1 cellular context compared by ENCODE assay signal in genomic region chr1:210234254-210234747, GRCh38.
TF ChIP-seq lines count a peak whose summit lies in the region.

No MANE protein-coding gene starts in this region.

TF ChIP-seq in HEK293, 187 proteins besides CTCF, POLR2A, EP300 and RAD21 (continued from another document):
- TF ChIP-seq KLF7 (tag by site-specific recombination; IDR thresholded peaks at IDR 0.05; ENCODE audit: borderline replicate concordance) (0 out of 2 replicates have a peak, but pooled peaks have one; percentile 39), ATF2 (tag by site-specific recombination; IDR thresholded peaks at IDR 0.05; ENCODE audit: low read depth) (no peak), KLF16 (tag by site-specific recombination; IDR thresholded peaks at IDR 0.05) (peak; percentile 62; the same call in 1 of the 2 replicates), ZFP69B (tag by site-specific recombination; IDR thresholded peaks at IDR 0.05) (peak; percentile 21), ZBTB20 (tag by site-specific recombination; IDR thresholded peaks at IDR 0.05) (peak; percentile 52; the same call in 1 of the 2 replicates), EGR2 (tag by site-specific recombination; IDR thresholded peaks at IDR 0.05; ENCODE audit: low read depth) (peak; percentile 73), OVOL3 (tag by site-specific recombination; IDR thresholded peaks at IDR 0.05) (no peak)
- TF ChIP-seq, protein P1, sequence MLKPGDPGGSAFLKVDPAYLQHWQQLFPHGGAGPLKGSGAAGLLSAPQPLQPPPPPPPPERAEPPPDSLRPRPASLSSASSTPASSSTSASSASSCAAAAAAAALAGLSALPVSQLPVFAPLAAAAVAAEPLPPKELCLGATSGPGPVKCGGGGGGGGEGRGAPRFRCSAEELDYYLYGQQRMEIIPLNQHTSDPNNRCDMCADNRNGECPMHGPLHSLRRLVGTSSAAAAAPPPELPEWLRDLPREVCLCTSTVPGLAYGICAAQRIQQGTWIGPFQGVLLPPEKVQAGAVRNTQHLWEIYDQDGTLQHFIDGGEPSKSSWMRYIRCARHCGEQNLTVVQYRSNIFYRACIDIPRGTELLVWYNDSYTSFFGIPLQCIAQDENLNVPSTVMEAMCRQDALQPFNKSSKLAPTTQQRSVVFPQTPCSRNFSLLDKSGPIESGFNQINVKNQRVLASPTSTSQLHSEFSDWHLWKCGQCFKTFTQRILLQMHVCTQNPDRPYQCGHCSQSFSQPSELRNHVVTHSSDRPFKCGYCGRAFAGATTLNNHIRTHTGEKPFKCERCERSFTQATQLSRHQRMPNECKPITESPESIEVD (tag by site-specific recombination; IDR thresholded peaks at IDR 0.05), result 0 out of 2 replicates have a peak, but pooled peaks have one; percentile 3
- TF ChIP-seq, protein P2, sequence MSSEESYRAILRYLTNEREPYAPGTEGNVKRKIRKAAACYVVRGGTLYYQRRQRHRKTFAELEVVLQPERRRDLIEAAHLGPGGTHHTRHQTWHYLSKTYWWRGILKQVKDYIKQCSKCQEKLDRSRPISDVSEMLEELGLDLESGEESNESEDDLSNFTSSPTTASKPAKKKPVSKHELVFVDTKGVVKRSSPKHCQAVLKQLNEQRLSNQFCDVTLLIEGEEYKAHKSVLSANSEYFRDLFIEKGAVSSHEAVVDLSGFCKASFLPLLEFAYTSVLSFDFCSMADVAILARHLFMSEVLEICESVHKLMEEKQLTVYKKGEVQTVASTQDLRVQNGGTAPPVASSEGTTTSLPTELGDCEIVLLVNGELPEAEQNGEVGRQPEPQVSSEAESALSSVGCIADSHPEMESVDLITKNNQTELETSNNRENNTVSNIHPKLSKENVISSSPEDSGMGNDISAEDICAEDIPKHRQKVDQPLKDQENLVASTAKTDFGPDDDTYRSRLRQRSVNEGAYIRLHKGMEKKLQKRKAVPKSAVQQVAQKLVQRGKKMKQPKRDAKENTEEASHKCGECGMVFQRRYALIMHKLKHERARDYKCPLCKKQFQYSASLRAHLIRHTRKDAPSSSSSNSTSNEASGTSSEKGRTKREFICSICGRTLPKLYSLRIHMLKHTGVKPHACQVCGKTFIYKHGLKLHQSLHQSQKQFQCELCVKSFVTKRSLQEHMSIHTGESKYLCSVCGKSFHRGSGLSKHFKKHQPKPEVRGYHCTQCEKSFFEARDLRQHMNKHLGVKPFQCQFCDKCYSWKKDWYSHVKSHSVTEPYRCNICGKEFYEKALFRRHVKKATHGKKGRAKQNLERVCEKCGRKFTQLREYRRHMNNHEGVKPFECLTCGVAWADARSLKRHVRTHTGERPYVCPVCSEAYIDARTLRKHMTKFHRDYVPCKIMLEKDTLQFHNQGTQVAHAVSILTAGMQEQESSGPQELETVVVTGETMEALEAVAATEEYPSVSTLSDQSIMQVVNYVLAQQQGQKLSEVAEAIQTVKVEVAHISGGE (tag by site-specific recombination; conservative IDR thresholded peaks at IDR 0.05; ENCODE audit: low read depth), result 0 out of 2 replicates have a peak, but pooled peaks have one; percentile 15
- TF ChIP-seq, protein P3, sequence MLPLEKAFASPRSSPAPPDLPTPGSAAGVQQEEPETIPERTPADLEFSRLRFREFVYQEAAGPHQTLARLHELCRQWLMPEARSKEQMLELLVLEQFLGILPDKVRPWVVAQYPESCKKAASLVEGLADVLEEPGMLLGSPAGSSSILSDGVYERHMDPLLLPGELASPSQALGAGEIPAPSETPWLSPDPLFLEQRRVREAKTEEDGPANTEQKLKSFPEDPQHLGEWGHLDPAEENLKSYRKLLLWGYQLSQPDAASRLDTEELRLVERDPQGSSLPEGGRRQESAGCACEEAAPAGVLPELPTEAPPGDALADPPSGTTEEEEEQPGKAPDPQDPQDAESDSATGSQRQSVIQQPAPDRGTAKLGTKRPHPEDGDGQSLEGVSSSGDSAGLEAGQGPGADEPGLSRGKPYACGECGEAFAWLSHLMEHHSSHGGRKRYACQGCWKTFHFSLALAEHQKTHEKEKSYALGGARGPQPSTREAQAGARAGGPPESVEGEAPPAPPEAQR (tag by site-specific recombination; IDR thresholded peaks at IDR 0.05), result no peak
